In the genomic region with DNA sequence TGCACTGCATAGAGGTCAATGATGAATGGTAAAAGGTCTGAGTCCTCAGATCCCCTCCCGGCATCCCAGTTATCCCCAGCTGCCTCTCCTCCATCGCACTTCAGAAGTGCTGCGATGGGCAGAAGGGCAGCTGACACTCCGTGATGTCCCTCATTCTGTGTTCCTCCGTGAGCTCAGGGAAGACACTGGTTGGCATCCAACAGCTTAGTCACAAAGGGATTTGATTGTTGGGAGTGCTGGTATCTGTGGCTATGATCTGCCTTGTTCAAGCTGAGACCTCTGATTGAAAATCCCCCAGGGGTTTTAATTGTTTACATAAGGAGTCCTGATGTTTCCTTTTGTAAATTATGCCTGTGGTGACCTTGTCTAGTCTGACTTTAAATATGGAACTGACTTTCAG, we compare ENCODE assay signal across 18 cellular contexts. TPM values are rescaled to one million over a fixed set of nuclear protein-coding genes. Genes with fewer than 3 reads are reported as not detected.
A peak's percentile ranks its signal among the peaks of the same experiment; 100 is the strongest.
DNase-seq lines count a peak whose midpoint lies in the region; ATAC-seq, FAIRE-seq and TF ChIP-seq lines count a peak whose summit lies in the region.
"Had no signal": no experiment of that assay in that cellular context is flagged by ENCODE, and none has a peak within 500 bp of the region (broad histone marks: within the 10 kb centered on the region; RNA-seq: fewer than 3 reads in every experiment).

No MANE protein-coding gene starts in this region.

- no peak for DNase-seq in CD8-positive, alpha-beta T cell
- DNase-seq in M059J (ENCODE audit: low read depth): peak; percentile 84
- peak; percentile 15 for DNase-seq in adipocyte (ENCODE audit: low read depth)
- DNase-seq in naive thymus-derived CD8-positive, alpha-beta T cell: no peak
- DNase-seq in activated CD8-positive, alpha-beta memory T cell treated with anti-CD3 and anti-CD28 coated beads for 24 hours: no peak
- no peak for DNase-seq in HTR-8/SVneo (ENCODE audit: insufficient read length, low spot score)
- DNase-seq: activated CD8-positive, alpha-beta T cell treated with anti-CD3 and anti-CD28 coated beads, Interleukin-2, amount 10 ng/mL, durations not matched to agents 7 days and 5 days; heart right ventricle; left lung; MM.1S; NCI-H510A treated with DMSO at 0.1 percent for 48 hours; small intestine; T-helper 9 cell had no signal

- POLR2A ChIA-PET in CD8-positive, alpha-beta T cell (lab: Charles Lee): no interaction called here
- POLR2A ChIA-PET in naive thymus-derived CD8-positive, alpha-beta T cell (lab: Charles Lee): interaction anchor here (1.3 kb wide), 1 partner anchor 18 kb away, joined by 5 read pairs; no protein-coding TSS in a partner anchor

- no peak overlapping the region for H3K9ac ChIP-seq in adipocyte (ENCODE audit: low read length)

- H3K27me3 Mint-ChIP-seq in CD8-positive, alpha-beta T cell (ENCODE audit: low read depth): no peaks in the 10 kb centered on the region
- H3K27me3 Mint-ChIP-seq in naive thymus-derived CD8-positive, alpha-beta T cell: no peaks in the 10 kb centered on the region

- peak overlapping the region; percentile 4 for H3K27ac ChIP-seq in CD8-positive, alpha-beta T cell (ENCODE audit: low read depth, low read length)
- H3K27ac ChIP-seq: cardiac muscle cell, heart right ventricle, suprapubic skin had no signal

- no peak overlapping the region for H3K4me3 Mint-ChIP-seq in CD8-positive, alpha-beta T cell
- H3K4me3 Mint-ChIP-seq in naive thymus-derived CD8-positive, alpha-beta T cell: no peak overlapping the region
- H3K4me3 Mint-ChIP-seq: activated CD8-positive, alpha-beta T cell treated with anti-CD3 and anti-CD28 coated beads, Interleukin-2, amount 10 ng/mL, durations not matched to agents 7 days and 5 days; neural crest cell had no signal

- H3K27me3 ChIP-seq in CD8-positive, alpha-beta T cell (ENCODE audit: insufficient read depth, low read length): no peaks in the 10 kb centered on the region
- no peaks in the 10 kb centered on the region for H3K27me3 ChIP-seq in adipocyte (replicated peaks; ENCODE audit: control insufficient read depth, insufficient read depth, low read length)
- H3K27me3 ChIP-seq: cardiac muscle cell, heart right ventricle, left lung, suprapubic skin had no signal

- no peak overlapping the region for H3K4me3 ChIP-seq in CD8-positive, alpha-beta T cell (ENCODE audit: low read depth, low read length)
- H3K4me3 ChIP-seq in adipocyte (ENCODE audit: low read length): no peak overlapping the region
- H3K4me3 ChIP-seq: cardiac muscle cell, heart right ventricle, left lung, suprapubic skin had no signal

- intact Hi-C loops in CD8-positive, alpha-beta T cell (cut with DNase I, micrococcal nuclease): no loop called here

- peaks cover 90% of the 10 kb centered on the region for H3K36me3 Mint-ChIP-seq in CD8-positive, alpha-beta T cell
- peaks cover 20 to 97% (median 46%) of the 10 kb centered on the region in 3 donors for H3K36me3 Mint-ChIP-seq in naive thymus-derived CD8-positive, alpha-beta T cell

- CTCF ChIA-PET in CD8-positive, alpha-beta T cell (lab: Charles Lee): interaction anchor here (0.8 to 1.8 kb wide), 2 partner anchors 14 to 77 kb away, joined by 3 to 5 read pairs; no protein-coding TSS in a partner anchor

- no peak for TF ChIP-seq CTCF in CD8-positive, alpha-beta T cell (IDR thresholded peaks at IDR 0.05)

- H3K27ac Mint-ChIP-seq in CD8-positive, alpha-beta T cell: peak overlapping the region; percentile 49
- H3K27ac Mint-ChIP-seq in naive thymus-derived CD8-positive, alpha-beta T cell: peak overlapping the region in 9 of 10 donors; percentile 18 to 89 (median 62)

- peaks cover 4% of the 10 kb centered on the region for H3K4me1 ChIP-seq in CD8-positive, alpha-beta T cell (ENCODE audit: insufficient read depth, low read length)
- no peaks in the 10 kb centered on the region for H3K4me1 ChIP-seq in adipocyte (ENCODE audit: control insufficient read depth, insufficient read depth, low read length)
- H3K4me1 ChIP-seq: suprapubic skin had no signal

- no peaks in the 10 kb centered on the region for H3K9me3 Mint-ChIP-seq in CD8-positive, alpha-beta T cell
- no peaks in the 10 kb centered on the region for H3K9me3 Mint-ChIP-seq in naive thymus-derived CD8-positive, alpha-beta T cell
- H3K9me3 Mint-ChIP-seq: neural crest cell had no signal

- no peak for FAIRE-seq in HTR-8/SVneo (lab: Jason Lieb, UNC)
- FAIRE-seq: small intestine had no signal

- peaks cover 17% of the 10 kb centered on the region for H3K4me1 Mint-ChIP-seq in CD8-positive, alpha-beta T cell (ENCODE audit: low read depth)
- H3K4me1 Mint-ChIP-seq in naive thymus-derived CD8-positive, alpha-beta T cell: peaks cover 12 to 29% (median 16%) of the 10 kb centered on the region in 4 donors
- H3K4me1 Mint-ChIP-seq: neural crest cell had no signal

- ATAC-seq in CD8-positive, alpha-beta T cell: no peak
- no peak for ATAC-seq in naive thymus-derived CD8-positive, alpha-beta T cell
- no peak for ATAC-seq in HG03280 (IDR thresholded peaks at IDR 0.05; ENCODE audit: unreplicated experiment)
- no peak for ATAC-seq in GM18907 (IDR thresholded peaks at IDR 0.05; ENCODE audit: unreplicated experiment)
- ATAC-seq: activated CD8-positive, alpha-beta T cell treated with anti-CD3 and anti-CD28 coated beads, Interleukin-2, amount 10 ng/mL, durations not matched to agents 7 days and 5 days; heart right ventricle; left lung had no signal

- H3K36me3 ChIP-seq in CD8-positive, alpha-beta T cell (ENCODE audit: insufficient read depth, low read length): peaks cover 82% of the 10 kb centered on the region
- H3K36me3 ChIP-seq in adipocyte (ENCODE audit: control insufficient read depth, insufficient read depth, low read length, severe bottlenecking): peaks cover 83% of the 10 kb centered on the region

- no peaks in the 10 kb centered on the region for H3K9me3 ChIP-seq in CD8-positive, alpha-beta T cell (ENCODE audit: low read length)
- H3K9me3 ChIP-seq in adipocyte (ENCODE audit: control insufficient read depth, low read length): no peaks in the 10 kb centered on the region
- H3K9me3 ChIP-seq: heart right ventricle, left lung, suprapubic skin had no signal

RNA-seq across cellular contexts. Expression of a gene that starts 19.0 kb away (rescaled TPM):
- under 1 TPM; 0.05 to 0.19 TPM for total RNA-seq in CD8-positive, alpha-beta T cell
- total RNA-seq in M059J (2014; rRNA removed; shearing (Covaris generic)): not detected in 2 replicates
- 1 to 10 TPM in 1 of 2 experiments, not detected in 1; 1.2 TPM for total RNA-seq in naive thymus-derived CD8-positive, alpha-beta T cell
- polyA plus RNA-seq in naive thymus-derived CD8-positive, alpha-beta T cell: not detected
- total RNA-seq: cardiac muscle cell, heart right ventricle, left lung, neural crest cell, suprapubic skin had no signal
- polyA plus RNA-seq: heart right ventricle, small intestine had no signal

RNA-seq across cellular contexts. Expression of a gene that starts 37.2 kb away (rescaled TPM):
- 100 to 1,000 TPM; 156 to 164 TPM for total RNA-seq in CD8-positive, alpha-beta T cell
- total RNA-seq in M059J (2014; rRNA removed; shearing (Covaris generic)): 20.1 and 32.5 TPM in 2 replicates
- 10 to 100 TPM; 76.4 to 78.5 TPM for total RNA-seq in naive thymus-derived CD8-positive, alpha-beta T cell
- 10 to 100 TPM; 12.4 to 19.3 (median 15.7) TPM for polyA plus RNA-seq in naive thymus-derived CD8-positive, alpha-beta T cell

Comparison
In these comparisons a context has a peak if more than half of its experiments do, and no peak if none do; other contexts are left out.
1. DNase-seq: peak in M059J (single experiment) and adipocyte (single experiment); none in CD8-positive, alpha-beta T cell (0 of 7), naive thymus-derived CD8-positive, alpha-beta T cell (0 of 10), activated CD8-positive, alpha-beta memory T cell treated with anti-CD3 and anti-CD28 coated beads for 24 hours (single experiment) and HTR-8/SVneo (single experiment).